ENCODE assay signal across 9 cellular contexts in genomic region chr19:41431426-41432386, GRCh38. TPM values are rescaled to one million over a fixed set of nuclear protein-coding genes. Genes with fewer than 3 reads are reported as not detected.
A peak's percentile ranks its signal among the peaks of the same experiment; 100 is the strongest.
DNase-seq lines count a peak whose midpoint lies in the region; ATAC-seq and TF ChIP-seq lines count a peak whose summit lies in the region.
"Had no signal": no experiment of that assay in that cellular context is flagged by ENCODE, and none has a peak within 500 bp of the region (broad histone marks: within the 10 kb centered on the region; RNA-seq: fewer than 3 reads in every experiment).

No MANE protein-coding gene starts in this region.

- H3K36me3 Mint-ChIP-seq in activated CD4-positive, alpha-beta T cell treated with anti-CD3 and anti-CD28 coated beads, Interleukin-2, amount 10 ng/mL, durations not matched to agents 7 days and 5 days (ENCODE audit: low read depth): peaks cover 23% of the 10 kb centered on the region
- H3K36me3 Mint-ChIP-seq in stimulated activated effector memory CD8-positive, alpha-beta T cell treated with anti-CD3 and anti-CD28 coated beads, Interleukin-12 subunit alpha, Interleukin-12 subunit beta, amount 100 ng/mL, for 72 hours: peaks cover 69% of the 10 kb centered on the region

- DNase-seq in activated CD4-positive, alpha-beta T cell treated with anti-CD3 and anti-CD28 coated beads, Interleukin-2, amount 10 ng/mL, durations not matched to agents 7 days and 5 days: peak; percentile 30
- no peak for DNase-seq in activated CD4-positive, alpha-beta T cell treated with anti-CD3 and anti-CD28 coated beads for 4 hours
- peak; percentile 14 for DNase-seq in RWPE1 (ENCODE audit: low spot score)
- DNase-seq in fibroblast of peridontal ligament (ENCODE audit: extremely low read depth): peak; percentile 56
- no peak for DNase-seq in stimulated activated effector memory CD8-positive, alpha-beta T cell treated with anti-CD3 and anti-CD28 coated beads, Interleukin-12 subunit alpha, Interleukin-12 subunit beta, amount 100 ng/mL, for 72 hours (ENCODE audit: low spot score in 2 of 2)
- DNase-seq in activated effector memory CD4-positive, alpha-beta T cell treated with Interleukin-2 at 50 U/mL for 16 hours: no peak
- no peak for DNase-seq in retina
- no peak for DNase-seq in SK-N-DZ (ENCODE audit: low spot score)

- H3K27ac Mint-ChIP-seq in activated CD4-positive, alpha-beta T cell treated with anti-CD3 and anti-CD28 coated beads, Interleukin-2, amount 10 ng/mL, durations not matched to agents 7 days and 5 days: no peak overlapping the region
- peak overlapping the region; percentile 56 for H3K27ac Mint-ChIP-seq in stimulated activated effector memory CD8-positive, alpha-beta T cell treated with anti-CD3 and anti-CD28 coated beads, Interleukin-12 subunit alpha, Interleukin-12 subunit beta, amount 100 ng/mL, for 72 hours

- peak overlapping the region; percentile 56 for H3K27ac ChIP-seq in RWPE1
- H3K27ac ChIP-seq: epithelial cell of prostate had no signal

- H3K4me1 Mint-ChIP-seq in activated CD4-positive, alpha-beta T cell treated with anti-CD3 and anti-CD28 coated beads, Interleukin-2, amount 10 ng/mL, durations not matched to agents 7 days and 5 days: peaks cover 34% of the 10 kb centered on the region
- H3K4me1 Mint-ChIP-seq in stimulated activated effector memory CD8-positive, alpha-beta T cell treated with anti-CD3 and anti-CD28 coated beads, Interleukin-12 subunit alpha, Interleukin-12 subunit beta, amount 100 ng/mL, for 72 hours: peaks cover 43% of the 10 kb centered on the region

- no peak; the same call in 1 of the 2 replicates for TF ChIP-seq CTCF in RWPE1 (conservative IDR thresholded peaks at IDR 0.05; ENCODE audit: low read depth)

- no peak for ATAC-seq in stimulated activated effector memory CD8-positive, alpha-beta T cell treated with anti-CD3 and anti-CD28 coated beads, Interleukin-12 subunit alpha, Interleukin-12 subunit beta, amount 100 ng/mL, for 72 hours

- CTCF ChIA-PET in activated CD4-positive, alpha-beta T cell treated with anti-CD3 and anti-CD28 coated beads, Interleukin-2, amount 10 ng/mL, durations not matched to agents 7 days and 5 days (lab: Charles Lee): interaction anchor here (1.1 to 1.5 kb wide), 3 partner anchors 9 to 63 kb away, joined by 3 to 10 read pairs (median 4); partner anchors contain the start of gene DMAC2
- CTCF ChIA-PET in RWPE1 (lab: Yijun Ruan, JAX): interaction anchor here (0.6 to 1.2 kb wide), 3 partner anchors 16 to 530 kb away, joined by 3 read pairs; no protein-coding TSS in a partner anchor

- H3K27me3 Mint-ChIP-seq in activated CD4-positive, alpha-beta T cell treated with anti-CD3 and anti-CD28 coated beads, Interleukin-2, amount 10 ng/mL, durations not matched to agents 7 days and 5 days: no peaks in the 10 kb centered on the region

- H3K4me3 Mint-ChIP-seq in activated CD4-positive, alpha-beta T cell treated with anti-CD3 and anti-CD28 coated beads, Interleukin-2, amount 10 ng/mL, durations not matched to agents 7 days and 5 days: no peak overlapping the region
- no peak overlapping the region for H3K4me3 Mint-ChIP-seq in stimulated activated effector memory CD8-positive, alpha-beta T cell treated with anti-CD3 and anti-CD28 coated beads, Interleukin-12 subunit alpha, Interleukin-12 subunit beta, amount 100 ng/mL, for 72 hours

- H3K9me3 Mint-ChIP-seq in activated CD4-positive, alpha-beta T cell treated with anti-CD3 and anti-CD28 coated beads, Interleukin-2, amount 10 ng/mL, durations not matched to agents 7 days and 5 days: no peaks in the 10 kb centered on the region
- no peaks in the 10 kb centered on the region for H3K9me3 Mint-ChIP-seq in stimulated activated effector memory CD8-positive, alpha-beta T cell treated with anti-CD3 and anti-CD28 coated beads, Interleukin-12 subunit alpha, Interleukin-12 subunit beta, amount 100 ng/mL, for 72 hours

- POLR2A ChIA-PET in activated CD4-positive, alpha-beta T cell treated with anti-CD3 and anti-CD28 coated beads, Interleukin-2, amount 10 ng/mL, durations not matched to agents 7 days and 5 days (lab: Charles Lee): no interaction called here
- POLR2A ChIA-PET in RWPE1 (lab: Yijun Ruan, JAX; ENCODE audit: low non-redundant PET): no interaction called here

RNA-seq across cellular contexts. Expression of gene B3GNT8, which starts 4.5 kb away (rescaled TPM):
- 1 to 10 TPM; 2.1 to 2.2 TPM for total RNA-seq in activated CD4-positive, alpha-beta T cell treated with anti-CD3 and anti-CD28 coated beads, Interleukin-2, amount 10 ng/mL, durations not matched to agents 7 days and 5 days
- polyA plus RNA-seq in SK-N-DZ (2014; cell fraction: cytosol; rRNA removed): 0.06 and 0.86 TPM in 2 replicates
- polyA plus RNA-seq in SK-N-DZ (2014; cell fraction: nucleus; rRNA removed): 0.18 and 0.19 TPM in 2 replicates

RNA-seq across cellular contexts. Expression of gene DMAC2, which starts 8.0 kb away (rescaled TPM):
- 10 to 100 TPM; 48.9 to 54.1 TPM for total RNA-seq in activated CD4-positive, alpha-beta T cell treated with anti-CD3 and anti-CD28 coated beads, Interleukin-2, amount 10 ng/mL, durations not matched to agents 7 days and 5 days
- polyA plus RNA-seq in SK-N-DZ (2014; cell fraction: cytosol; rRNA removed): 67.5 and 81.8 TPM in 2 replicates
- polyA plus RNA-seq in SK-N-DZ (2014; cell fraction: nucleus; rRNA removed): 28.4 and 38.2 TPM in 2 replicates

RNA-seq across cellular contexts. Expression of gene ERICH4, which starts 11.2 kb away (rescaled TPM):
- total RNA-seq in activated CD4-positive, alpha-beta T cell treated with anti-CD3 and anti-CD28 coated beads, Interleukin-2, amount 10 ng/mL, durations not matched to agents 7 days and 5 days: not detected
- polyA plus RNA-seq in SK-N-DZ (2014; cell fraction: cytosol; rRNA removed): not detected in 2 replicates
- polyA plus RNA-seq in SK-N-DZ (2014; cell fraction: nucleus; rRNA removed): not detected in 2 replicates

RNA-seq across cellular contexts. Expression of gene BCKDHA, which starts 34.1 kb away (rescaled TPM):
- 10 to 100 TPM; 12.7 TPM for total RNA-seq in activated CD4-positive, alpha-beta T cell treated with anti-CD3 and anti-CD28 coated beads, Interleukin-2, amount 10 ng/mL, durations not matched to agents 7 days and 5 days
- 67.7 and 76.5 TPM in 2 replicates for polyA plus RNA-seq in SK-N-DZ (2014; cell fraction: cytosol; rRNA removed)
- 50.9 and 55.1 TPM in 2 replicates for polyA plus RNA-seq in SK-N-DZ (2014; cell fraction: nucleus; rRNA removed)

RNA-seq across cellular contexts. Expression of gene EXOSC5, which starts 34.5 kb away (rescaled TPM):
- total RNA-seq in activated CD4-positive, alpha-beta T cell treated with anti-CD3 and anti-CD28 coated beads, Interleukin-2, amount 10 ng/mL, durations not matched to agents 7 days and 5 days: 10 to 100 TPM; 21.1 to 26.9 TPM
- polyA plus RNA-seq in SK-N-DZ (2014; cell fraction: cytosol; rRNA removed): 161 and 180 TPM in 2 replicates
- polyA plus RNA-seq in SK-N-DZ (2014; cell fraction: nucleus; rRNA removed): 82.3 and 104 TPM in 2 replicates

Comparison
In these comparisons a context has a peak if more than half of its experiments do, and no peak if none do; other contexts are left out.
1. DNase-seq: peak in activated CD4-positive, alpha-beta T cell treated with anti-CD3 and anti-CD28 coated beads, Interleukin-2, amount 10 ng/mL, durations not matched to agents 7 days and 5 days (single experiment), RWPE1 (single experiment) and fibroblast of peridontal ligament (single experiment); none in activated CD4-positive, alpha-beta T cell treated with anti-CD3 and anti-CD28 coated beads for 4 hours (0 of 2), stimulated activated effector memory CD8-positive, alpha-beta T cell treated with anti-CD3 and anti-CD28 coated beads, Interleukin-12 subunit alpha, Interleukin-12 subunit beta, amount 100 ng/mL, for 72 hours (0 of 2), activated effector memory CD4-positive, alpha-beta T cell treated with Interleukin-2 at 50 U/mL for 16 hours (single experiment), retina (single experiment) and SK-N-DZ (single experiment).